ENCODE assay signal across 1 cellular context in the genomic region with DNA sequence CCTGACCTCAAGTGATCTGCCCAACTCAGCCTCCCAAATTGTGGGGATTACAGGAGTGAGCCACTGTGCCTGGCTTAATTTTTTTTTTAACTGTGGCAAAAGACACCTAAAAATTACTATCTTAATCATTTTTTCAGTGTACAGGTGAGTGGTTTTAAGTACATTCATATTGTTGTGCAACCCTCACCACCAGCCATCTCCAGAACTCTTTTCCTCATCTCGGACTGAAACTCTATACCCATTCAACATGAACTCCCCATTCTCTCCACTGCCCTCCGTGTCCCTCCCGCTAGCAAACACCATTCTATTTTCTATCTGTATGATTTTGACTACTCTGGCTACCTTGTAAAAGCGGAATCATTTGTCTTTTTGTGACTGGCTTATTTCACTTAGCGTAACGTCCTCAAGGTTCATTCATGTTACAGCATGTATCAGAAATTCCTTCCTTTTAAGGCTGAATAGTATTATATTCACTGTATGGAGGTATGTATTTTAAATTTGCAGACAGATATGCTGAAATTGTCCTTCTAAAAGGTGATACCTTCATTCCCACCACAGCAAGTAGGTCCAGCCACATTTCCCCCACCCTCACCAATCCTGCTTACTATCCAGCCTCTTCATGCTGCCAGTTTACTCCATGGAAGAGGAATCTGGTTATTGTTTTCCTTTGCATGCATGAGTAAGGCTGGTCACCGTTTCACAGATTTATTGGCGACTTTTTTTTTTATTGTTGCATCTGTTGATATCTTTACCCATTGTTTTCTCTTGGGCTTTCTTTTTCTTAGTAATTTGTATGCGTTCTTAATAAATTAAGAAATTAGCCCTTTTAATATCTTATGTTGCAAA.
A peak's percentile ranks its signal among the peaks of the same experiment; 100 is the strongest.
TF ChIP-seq lines count a peak whose summit lies in the region.

No MANE protein-coding gene starts in this region.

TF ChIP-seq in HepG2, 621 proteins besides CTCF, POLR2A, EP300 and RAD21:
- TF ChIP-seq CEBPB (IDR thresholded peaks at IDR 0.05; ENCODE audit: borderline replicate concordance, low read depth, low read length) (peak; percentile 56; the same call in 1 of the 2 replicates), MTF1 (CRISPR knock-in tag; IDR thresholded peaks at IDR 0.05) (no peak)
TF ChIP-seq in HepG2: peak in this region for 1.
